Comparison of ENCODE assay signal across 10 cellular contexts in the genomic region with DNA sequence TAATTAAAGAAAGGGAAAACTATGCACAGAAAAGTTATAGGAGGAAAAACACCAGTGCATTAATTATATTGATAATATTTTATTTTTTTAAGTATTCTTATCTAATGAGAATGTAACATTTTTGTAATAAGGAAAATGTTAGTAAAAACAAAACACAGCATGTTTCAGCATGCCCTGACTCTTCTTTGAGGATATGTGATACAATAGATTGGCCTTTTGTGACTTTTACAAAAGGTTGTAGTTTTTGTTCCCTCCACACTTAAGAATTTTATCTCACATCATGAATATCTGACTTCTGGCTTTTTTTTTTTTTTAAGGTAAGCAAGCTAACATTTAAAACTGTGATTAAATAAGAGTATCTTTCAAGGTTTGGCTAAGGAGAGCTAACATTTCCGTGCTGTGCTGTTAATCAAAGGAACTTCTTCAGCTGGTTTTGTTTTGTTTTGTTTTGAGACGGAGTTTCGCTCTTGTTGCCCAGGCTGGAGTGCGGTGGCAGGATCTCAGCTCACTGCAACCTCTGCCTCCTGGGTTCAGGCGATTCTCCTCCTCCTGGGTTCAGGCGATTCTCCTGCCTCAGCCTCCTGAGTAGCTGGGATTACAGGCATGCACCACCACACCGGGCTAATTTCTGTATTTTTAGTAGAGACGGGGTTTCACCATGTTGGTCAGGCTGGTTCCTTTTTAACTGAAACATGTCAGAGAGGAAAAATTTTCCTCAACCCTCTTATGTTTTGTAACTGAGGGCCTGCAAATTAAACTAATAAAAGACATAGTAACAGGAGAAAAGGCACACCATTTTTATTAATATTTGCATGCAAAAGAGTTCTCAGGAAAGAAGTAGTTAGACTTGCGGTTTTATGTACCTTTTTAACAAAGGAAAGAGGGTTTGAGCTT. TPM values are rescaled to one million over a fixed set of nuclear protein-coding genes. Genes with fewer than 3 reads are reported as not detected.
DNase-seq lines count a peak whose midpoint lies in the region; ATAC-seq and TF ChIP-seq lines count a peak whose summit lies in the region.
"Had no signal": no experiment of that assay in that cellular context is flagged by ENCODE, and none has a peak within 500 bp of the region (broad histone marks: within the 10 kb centered on the region; RNA-seq: fewer than 3 reads in every experiment).

No MANE protein-coding gene starts in this region.

- H3K27ac ChIP-seq in upper lobe of right lung (peak overlapping the region; percentile 42), ascending aorta (no peak overlapping the region)
- H3K27ac ChIP-seq: uterus had no signal

- H3K9me3 ChIP-seq in upper lobe of right lung (no peaks in the 10 kb centered on the region), ascending aorta (no peaks in the 10 kb centered on the region)
- H3K9me3 ChIP-seq: uterus had no signal

- H3K36me3 ChIP-seq in upper lobe of right lung (no peaks in the 10 kb centered on the region), ascending aorta (no peaks in the 10 kb centered on the region)
- H3K36me3 ChIP-seq: uterus had no signal

- H3K27me3 ChIP-seq in upper lobe of right lung (no peaks in the 10 kb centered on the region), ascending aorta (no peaks in the 10 kb centered on the region)
- H3K27me3 ChIP-seq: uterus had no signal

- DNase-seq in stimulated activated CD4-positive, alpha-beta T cell treated with anti-CD3 and anti-CD28 coated beads, Interleukin-15, amount 100 ng/mL, for 24 hours: peak; percentile 32
- DNase-seq in stimulated activated CD4-positive, alpha-beta T cell treated with anti-CD3 and anti-CD28 coated beads, Interleukin-2, amount 100 ng/mL, for 48 hours: no peak
- peak; percentile 33 for DNase-seq in activated CD4-positive, CD25-positive, alpha-beta regulatory T cell treated with anti-CD3 and anti-CD28 coated beads, Interleukin-2, amount 50 U/mL, for 72 hours
- DNase-seq in central memory CD4-positive, alpha-beta T cell: peak; percentile 40
- DNase-seq in upper lobe of right lung (no peak), ascending aorta (ENCODE audit: low spot score in 2 of 2) (no peak), NCI-H446 (lab: John Stamatoyannopoulos, UW) (no peak), NCI-H1930 (lab: John Stamatoyannopoulos, UW) (no peak)
- DNase-seq: NCI-H524 treated with DMSO at 0.1 percent for 48 hours, uterus had no signal

- intact Hi-C loops in upper lobe of right lung (cut with DNase I): no loop called here
- intact Hi-C loops in ascending aorta (cut with DNase I): no loop called here

- H3K4me3 ChIP-seq in upper lobe of right lung (no peak overlapping the region), ascending aorta (no peak overlapping the region)
- H3K4me3 ChIP-seq: uterus had no signal

- TF ChIP-seq CTCF in upper lobe of right lung (IDR thresholded peaks at IDR 0.05): no peak
- no peak for TF ChIP-seq CTCF in ascending aorta (IDR thresholded peaks at IDR 0.05)

- ATAC-seq in upper lobe of right lung: no peak

- H3K4me1 ChIP-seq in upper lobe of right lung (no peaks in the 10 kb centered on the region), ascending aorta (no peaks in the 10 kb centered on the region)
- H3K4me1 ChIP-seq: uterus had no signal

RNA-seq across cellular contexts. Expression of a gene that starts 30.7 kb away (rescaled TPM):
- total RNA-seq in upper lobe of right lung: 72.3 TPM
- 26.0 TPM for total RNA-seq in ascending aorta

Comparison
In these comparisons a context has a peak if more than half of its experiments do, and no peak if none do; other contexts are left out.
1. DNase-seq: peak in stimulated activated CD4-positive, alpha-beta T cell treated with anti-CD3 and anti-CD28 coated beads, Interleukin-15, amount 100 ng/mL, for 24 hours (single experiment), activated CD4-positive, CD25-positive, alpha-beta regulatory T cell treated with anti-CD3 and anti-CD28 coated beads, Interleukin-2, amount 50 U/mL, for 72 hours (single experiment) and central memory CD4-positive, alpha-beta T cell (single experiment); none in stimulated activated CD4-positive, alpha-beta T cell treated with anti-CD3 and anti-CD28 coated beads, Interleukin-2, amount 100 ng/mL, for 48 hours (0 of 2), upper lobe of right lung (single experiment), ascending aorta (0 of 2), NCI-H446 (0 of 2) and NCI-H1930 (0 of 2).